ENCODE assay signal across 8 cellular contexts in the genomic region with DNA sequence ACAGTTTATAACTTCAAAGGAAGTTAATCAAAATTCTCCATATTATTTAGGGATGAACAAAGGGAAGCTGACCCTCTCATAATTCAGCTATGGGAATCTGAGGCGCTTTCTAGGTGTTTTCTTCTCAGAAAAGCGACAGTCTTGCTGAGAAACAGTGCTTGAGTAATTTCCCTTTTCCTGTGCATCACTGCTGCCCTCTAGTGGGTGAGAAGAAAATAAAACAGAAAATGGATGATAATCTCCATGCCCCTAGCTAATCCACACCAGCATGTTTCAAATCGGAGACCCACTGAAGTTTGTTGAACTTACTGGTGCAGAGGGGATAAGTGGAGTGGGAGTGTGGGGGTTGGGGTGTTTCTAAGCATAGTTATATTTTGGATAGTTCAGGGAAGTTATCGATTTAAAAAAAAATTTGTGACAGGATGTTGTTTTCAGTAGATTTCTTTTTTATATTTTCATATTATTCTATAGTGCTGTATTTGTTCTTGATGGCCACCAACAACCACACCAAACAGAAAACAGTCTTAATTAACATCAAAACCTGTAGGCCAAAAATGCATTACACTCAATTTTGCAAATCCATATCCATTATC. TPM values are rescaled to one million over a fixed set of nuclear protein-coding genes. Genes with fewer than 3 reads are reported as not detected.
A peak's percentile ranks its signal among the peaks of the same experiment; 100 is the strongest.
DNase-seq lines count a peak whose midpoint lies in the region; ATAC-seq and TF ChIP-seq lines count a peak whose summit lies in the region.

No MANE protein-coding gene starts in this region.

- H4K20me1 ChIP-seq in GM23338 (replicated peaks; ENCODE audit: insufficient read depth), result no peaks in the 10 kb centered on the region

- H3K9me3 Mint-ChIP-seq in GM23338 (peaks cover 13% of the 10 kb centered on the region), osteocyte (ENCODE audit: unreplicated experiment) (no peaks in the 10 kb centered on the region)

- H3K36me3 Mint-ChIP-seq in GM23338 (ENCODE audit: low read depth), result 0 out of 3 replicates have a peak, but pooled peaks cover 6% of the 10 kb centered on the region
- H3K36me3 Mint-ChIP-seq in osteocyte (ENCODE audit: unreplicated experiment), result no peaks in the 10 kb centered on the region

- H3K9me2 ChIP-seq in GM23338 (ENCODE audit: insufficient read depth), result no peaks in the 10 kb centered on the region

- ATAC-seq in GM23338 (peak; percentile 73), GM19328 (IDR thresholded peaks at IDR 0.05; ENCODE audit: unreplicated experiment) (no peak)

- DNase-seq in DMS79 treated with DMSO at 0.1 percent for 48 hours (lab: John Stamatoyannopoulos, UW) (peak; percentile 64), GM23338 (ENCODE audit: low spot score) (peak; percentile 79), NCI-H2107 (lab: John Stamatoyannopoulos, UW) (peak; percentile 17), foreskin fibroblast (peak; percentile 30 to 75), osteocyte (ENCODE audit: extremely low spot score, unreplicated experiment) (no peak)
- DNase-seq in effector CD8-positive, alpha-beta T cell (lab: John Stamatoyannopoulos, UW), result no peak

- no peak overlapping the region for H3K27ac Mint-ChIP-seq in GM23338
- no peak overlapping the region for H3K27ac Mint-ChIP-seq in osteocyte (ENCODE audit: unreplicated experiment)

- H3K4me2 ChIP-seq in GM23338, result no peak overlapping the region

- H3K4me1 Mint-ChIP-seq in GM23338 (no peaks in the 10 kb centered on the region), osteocyte (ENCODE audit: unreplicated experiment) (peaks cover 1% of the 10 kb centered on the region)

- H3K4me3 ChIP-seq in GM23338 (no peak overlapping the region), WI38 (ENCODE audit: low read depth, low read length) (no peak overlapping the region), foreskin fibroblast (ENCODE audit: low read depth in 1 of 2, low read length in 2 of 2) (no peak overlapping the region)

- no peaks in the 10 kb centered on the region for H3K36me3 ChIP-seq in GM23338 (ENCODE audit: insufficient read depth)

- H3K4me1 ChIP-seq in GM23338 (ENCODE audit: insufficient read depth), result no peaks in the 10 kb centered on the region

- peaks cover 3% of the 10 kb centered on the region for H3K27me3 Mint-ChIP-seq in GM23338 (ENCODE audit: insufficient read depth, low read depth, poor library complexity)
- H3K27me3 Mint-ChIP-seq in osteocyte (ENCODE audit: unreplicated experiment), result peaks cover 13% of the 10 kb centered on the region

- H3K27ac ChIP-seq in GM23338 (ENCODE audit: low read depth), result no peak overlapping the region

- no peak overlapping the region for H2AFZ ChIP-seq in GM23338

- H3K4me3 Mint-ChIP-seq in GM23338, result no peak overlapping the region
- no peak overlapping the region for H3K4me3 Mint-ChIP-seq in osteocyte (ENCODE audit: unreplicated experiment)

- H3K79me2 ChIP-seq in GM23338 (replicated peaks; ENCODE audit: insufficient read depth), result no peaks in the 10 kb centered on the region

- TF ChIP-seq CTCF in GM23338 (conservative IDR thresholded peaks at IDR 0.05; ENCODE audit: low read depth in 2 of 2), result peak; percentile 82 to 84
- TF ChIP-seq CTCF in WI38 (IDR thresholded peaks at IDR 0.05; ENCODE audit: low read depth, low read length), result peak; percentile 58
- TF ChIP-seq CTCF in foreskin fibroblast (IDR thresholded peaks at IDR 0.05; ENCODE audit: low read depth, low read length), result peak; percentile 76
- peak; percentile 79 for TF ChIP-seq CTCF in osteocyte (IDR thresholded peaks at IDR 0.05)

- no peaks in the 10 kb centered on the region for H3K27me3 ChIP-seq in GM23338 (ENCODE audit: insufficient read depth)

- H3F3A ChIP-seq in GM23338 (replicated peaks; ENCODE audit: low read depth), result no peaks in the 10 kb centered on the region

TF ChIP-seq in GM23338, 12 proteins besides CTCF, POLR2A, EP300 and RAD21 (continues in another document):
- TF ChIP-seq NANOG (IDR thresholded peaks at IDR 0.05; ENCODE audit: borderline replicate concordance) (no peak), ZNF331 (CRISPR knock-in tag; IDR thresholded peaks at IDR 0.05; ENCODE audit: low read depth) (no peak), EZH2 (IDR thresholded peaks at IDR 0.05; ENCODE audit: low read depth, unreplicated experiment) (no peak), STAT1 (IDR thresholded peaks at IDR 0.05; ENCODE audit: unreplicated experiment) (no peak), ZNF114 (CRISPR knock-in tag; IDR thresholded peaks at IDR 0.05) (no peak), REST (IDR thresholded peaks at IDR 0.05; ENCODE audit: unreplicated experiment) (no peak)
- TF ChIP-seq, protein P1, sequence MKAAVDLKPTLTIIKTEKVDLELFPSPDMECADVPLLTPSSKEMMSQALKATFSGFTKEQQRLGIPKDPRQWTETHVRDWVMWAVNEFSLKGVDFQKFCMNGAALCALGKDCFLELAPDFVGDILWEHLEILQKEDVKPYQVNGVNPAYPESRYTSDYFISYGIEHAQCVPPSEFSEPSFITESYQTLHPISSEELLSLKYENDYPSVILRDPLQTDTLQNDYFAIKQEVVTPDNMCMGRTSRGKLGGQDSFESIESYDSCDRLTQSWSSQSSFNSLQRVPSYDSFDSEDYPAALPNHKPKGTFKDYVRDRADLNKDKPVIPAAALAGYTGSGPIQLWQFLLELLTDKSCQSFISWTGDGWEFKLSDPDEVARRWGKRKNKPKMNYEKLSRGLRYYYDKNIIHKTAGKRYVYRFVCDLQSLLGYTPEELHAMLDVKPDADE (IDR thresholded peaks at IDR 0.05), result no peak

RNA-seq across cellular contexts. Expression of gene LCP1, which starts 21.4 kb away (rescaled TPM):
- 3.4 and 6.6 TPM in 2 replicates for total RNA-seq in GM23338 (2014; rRNA removed; shearing (Covaris generic))
- polyA plus RNA-seq in GM23338 (2016; fragmentation: Nextera tagmentation; extraction: Ambion mirVana), result 1.9 and 2.7 TPM in 2 replicates
- total RNA-seq in osteocyte, result 0.08 TPM in 1 of 2 replicates, not detected in the other

RNA-seq across cellular contexts. Expression of gene LRRC63, which starts 51.2 kb away (rescaled TPM):
- total RNA-seq in GM23338 (2014; rRNA removed; shearing (Covaris generic)), result not detected in 2 replicates
- polyA plus RNA-seq in GM23338 (2016; fragmentation: Nextera tagmentation; extraction: Ambion mirVana), result not detected in 2 replicates
- total RNA-seq in osteocyte, result not detected in 2 replicates

RNA-seq across cellular contexts. Expression of gene CPB2, which starts 55.7 kb away (rescaled TPM):
- total RNA-seq in GM23338 (2014; rRNA removed; shearing (Covaris generic)), result not detected in 2 replicates
- 0.47 and 0.73 TPM in 2 replicates for polyA plus RNA-seq in GM23338 (2016; fragmentation: Nextera tagmentation; extraction: Ambion mirVana)
- total RNA-seq in osteocyte, result not detected in 2 replicates

Comparison
In these comparisons a context has a peak if more than half of its experiments do, and no peak if none do; other contexts are left out.
1. DNase-seq: peak in DMS79 treated with DMSO at 0.1 percent for 48 hours (single experiment), GM23338 (single experiment), NCI-H2107 (single experiment) and foreskin fibroblast (2 of 2); none in osteocyte (single experiment) and effector CD8-positive, alpha-beta T cell (single experiment).
2. Peak in every context shown above with its lines, with median percentiles within 50 percentile points of each other: CTCF ChIP-seq.